Comparison of ENCODE assay signal across 8 cellular contexts in the genomic region with DNA sequence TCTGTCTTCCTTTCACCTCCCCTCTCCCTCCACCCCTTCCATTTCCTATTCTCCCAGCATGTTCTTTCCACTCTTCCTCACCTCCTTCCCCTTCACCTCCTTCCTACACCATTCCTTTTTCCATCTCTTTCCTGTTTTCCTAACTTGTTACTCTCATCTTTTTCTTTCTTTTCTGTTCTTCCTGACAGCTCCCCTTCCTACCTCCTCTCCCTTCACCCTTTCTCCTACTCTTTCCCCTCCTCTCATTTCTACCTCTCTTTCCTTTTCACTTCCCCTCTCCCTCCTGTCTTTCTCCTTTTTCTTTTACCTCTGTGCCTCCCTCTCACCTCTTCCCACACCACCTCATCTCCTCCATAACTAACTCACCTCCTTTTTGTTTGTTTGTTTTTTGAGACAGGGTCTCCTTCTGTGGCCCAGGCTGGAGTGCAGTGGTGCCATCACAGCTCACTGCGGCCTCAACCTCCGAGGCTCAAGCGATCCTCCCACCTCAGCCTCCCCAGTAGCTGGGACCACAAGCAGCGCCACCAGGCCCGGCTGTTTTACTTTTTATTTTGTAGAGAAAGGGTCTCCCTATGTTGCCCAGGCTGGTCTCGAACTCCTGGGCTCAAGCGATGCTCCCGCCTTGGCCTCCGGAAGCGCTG.
DNase-seq lines count a peak whose midpoint lies in the region; ATAC-seq lines count a peak whose summit lies in the region.

No MANE protein-coding gene starts in this region.

- peak overlapping the region; percentile 98 for H3K27ac Mint-ChIP-seq in stimulated activated naive CD8-positive, alpha-beta T cell treated with anti-CD3 and anti-CD28 coated beads, Interleukin-15, Interleukin-2, amounts not matched to agents 100 ng/mL and 50 ng/mL, for 24 hours
- peak overlapping the region; percentile 92 for H3K27ac Mint-ChIP-seq in central memory CD8-positive, alpha-beta T cell (ENCODE audit: low read depth)

- peaks cover 50% of the 10 kb centered on the region for H3K4me1 Mint-ChIP-seq in stimulated activated naive CD8-positive, alpha-beta T cell treated with anti-CD3 and anti-CD28 coated beads, Interleukin-15, Interleukin-2, amounts not matched to agents 100 ng/mL and 50 ng/mL, for 24 hours (ENCODE audit: low read depth)
- peaks cover 45% of the 10 kb centered on the region for H3K4me1 Mint-ChIP-seq in central memory CD8-positive, alpha-beta T cell

- no peaks in the 10 kb centered on the region for H3K27me3 Mint-ChIP-seq in stimulated activated naive CD8-positive, alpha-beta T cell treated with anti-CD3 and anti-CD28 coated beads, Interleukin-15, Interleukin-2, amounts not matched to agents 100 ng/mL and 50 ng/mL, for 24 hours
- H3K27me3 Mint-ChIP-seq in central memory CD8-positive, alpha-beta T cell, result no peaks in the 10 kb centered on the region

- no peaks in the 10 kb centered on the region for H3K36me3 ChIP-seq in muscle layer of colon (ENCODE audit: insufficient read depth, low read length)

- H3K4me1 ChIP-seq in muscle layer of colon (ENCODE audit: insufficient read depth, low read length), result peaks cover 22% of the 10 kb centered on the region

- peak overlapping the region; percentile 57 for H3K9ac ChIP-seq in muscle layer of colon (ENCODE audit: low read length)

- H3K9me3 ChIP-seq in muscle layer of colon (ENCODE audit: low read length), result no peaks in the 10 kb centered on the region

- no peaks in the 10 kb centered on the region for H3K9me3 Mint-ChIP-seq in stimulated activated naive CD8-positive, alpha-beta T cell treated with anti-CD3 and anti-CD28 coated beads, Interleukin-15, Interleukin-2, amounts not matched to agents 100 ng/mL and 50 ng/mL, for 24 hours
- no peaks in the 10 kb centered on the region for H3K9me3 Mint-ChIP-seq in central memory CD8-positive, alpha-beta T cell

- H3K36me3 Mint-ChIP-seq in stimulated activated naive CD8-positive, alpha-beta T cell treated with anti-CD3 and anti-CD28 coated beads, Interleukin-15, Interleukin-2, amounts not matched to agents 100 ng/mL and 50 ng/mL, for 24 hours (ENCODE audit: low read depth), result peaks cover 4% of the 10 kb centered on the region
- H3K36me3 Mint-ChIP-seq in central memory CD8-positive, alpha-beta T cell (ENCODE audit: insufficient read depth), result peaks cover 14% of the 10 kb centered on the region

- H3K27ac ChIP-seq in muscle layer of colon (ENCODE audit: low read depth, low read length), result peak overlapping the region; percentile 92

- H3K27me3 ChIP-seq in muscle layer of colon (ENCODE audit: control insufficient read depth in 1 of 2, insufficient read depth in 2 of 2, low read length in 2 of 2), result no peaks in the 10 kb centered on the region

- H3K4me3 Mint-ChIP-seq in stimulated activated naive CD8-positive, alpha-beta T cell treated with anti-CD3 and anti-CD28 coated beads, Interleukin-15, Interleukin-2, amounts not matched to agents 100 ng/mL and 50 ng/mL, for 24 hours, result peak overlapping the region; percentile 92
- H3K4me3 Mint-ChIP-seq in central memory CD8-positive, alpha-beta T cell, result peak overlapping the region; percentile 86

- no peak for DNase-seq in stimulated activated naive CD8-positive, alpha-beta T cell treated with anti-CD3 and anti-CD28 coated beads, Interleukin-15, Interleukin-2, amounts not matched to agents 100 U/mL and 50 U/mL, for 24 hours
- DNase-seq in central memory CD8-positive, alpha-beta T cell (ENCODE audit: low spot score in 2 of 2), result no peak
- no peak for DNase-seq in stimulated activated naive CD4-positive, alpha-beta T cell (lab: John Stamatoyannopoulos, UW)
- DNase-seq in DMS79 (lab: John Stamatoyannopoulos, UW), result no peak

- H3K4me3 ChIP-seq in muscle layer of colon (ENCODE audit: low read depth in 1 of 2, low read length in 2 of 2), result peak overlapping the region; percentile 97 to 98

- ATAC-seq in stimulated activated naive CD8-positive, alpha-beta T cell treated with anti-CD3 and anti-CD28 coated beads, Interleukin-15, Interleukin-2, amounts not matched to agents 100 U/mL and 50 U/mL, for 24 hours, result no peak
- ATAC-seq in central memory CD8-positive, alpha-beta T cell (replicated peaks; ENCODE audit: extremely low read depth, poor library complexity, severe bottlenecking), result no peak
- ATAC-seq in HG03521 (IDR thresholded peaks at IDR 0.05; ENCODE audit: unreplicated experiment), result no peak
- no peak for ATAC-seq in GM19351 (IDR thresholded peaks at IDR 0.05; ENCODE audit: unreplicated experiment)
